In the genomic region with DNA sequence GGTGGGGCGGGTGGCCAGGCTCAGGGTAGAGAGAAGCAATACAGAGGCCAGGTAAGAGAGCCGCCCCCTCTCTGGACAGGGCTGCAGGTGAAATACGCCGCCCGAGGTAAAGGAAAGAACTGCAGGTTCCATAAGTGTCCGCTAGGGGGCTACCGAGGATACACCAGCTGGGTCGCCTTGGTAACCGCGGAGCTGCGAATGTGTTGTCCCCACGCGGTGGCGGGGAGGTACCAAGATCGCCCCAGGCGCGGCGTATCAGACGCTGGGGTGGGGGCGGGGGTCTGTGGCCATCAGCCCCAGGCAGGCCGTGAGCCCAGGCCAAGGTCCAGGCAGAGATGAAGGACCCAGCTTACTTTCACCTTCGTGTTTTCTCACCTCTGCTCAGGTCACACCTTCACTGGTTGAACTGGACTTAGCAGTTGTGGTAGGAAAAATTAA, we compare ENCODE assay signal across 8 cellular contexts. TPM values are rescaled to one million over a fixed set of nuclear protein-coding genes. Genes with fewer than 3 reads are reported as not detected.
DNase-seq lines count a peak whose midpoint lies in the region; ATAC-seq and TF ChIP-seq lines count a peak whose summit lies in the region.

No MANE protein-coding gene starts in this region.

- intact Hi-C loops in activated T-helper 1 cell treated with anti-CD3 and anti-CD28 coated beads, Interleukin-12 subunit alpha, Interleukin-12 subunit beta, Interleukin-2, Interleukin-4 antibody, amounts not matched to agents 30 ng/mL and 10 ng/mL and 1 ng/mL, durations not matched to agents 14 hours and 24 hours and 36 hours (cut with micrococcal nuclease), result loop anchor here (1.0 kb wide), 3 partner anchors 10 to 72 kb away; a partner anchor contains a TSS

- no peaks in the 10 kb centered on the region for H3K27me3 Mint-ChIP-seq in activated T-helper 1 cell treated with anti-CD3 and anti-CD28 coated beads, Interleukin-12 subunit alpha, Interleukin-12 subunit beta, Interleukin-2, Interleukin-4 antibody, amounts not matched to agents 30 ng/mL and 10 ng/mL and 1 ng/mL, durations not matched to agents 14 hours and 24 hours and 36 hours (ENCODE audit: insufficient read depth)
- no peaks in the 10 kb centered on the region for H3K27me3 Mint-ChIP-seq in neural crest cell (ENCODE audit: low read depth)
- peaks cover 3% of the 10 kb centered on the region for H3K27me3 Mint-ChIP-seq in stimulated activated naive CD8-positive, alpha-beta T cell treated with anti-CD3 and anti-CD28 coated beads, Interleukin-15, Interleukin-2, amounts not matched to agents 100 ng/mL and 50 ng/mL, for 24 hours

- H3K9me3 Mint-ChIP-seq in activated T-helper 1 cell treated with anti-CD3 and anti-CD28 coated beads, Interleukin-12 subunit alpha, Interleukin-12 subunit beta, Interleukin-2, Interleukin-4 antibody, amounts not matched to agents 30 ng/mL and 10 ng/mL and 1 ng/mL, durations not matched to agents 14 hours and 24 hours and 36 hours, result no peaks in the 10 kb centered on the region
- H3K9me3 Mint-ChIP-seq in neural crest cell, result no peaks in the 10 kb centered on the region
- no peaks in the 10 kb centered on the region for H3K9me3 Mint-ChIP-seq in stimulated activated naive CD8-positive, alpha-beta T cell treated with anti-CD3 and anti-CD28 coated beads, Interleukin-15, Interleukin-2, amounts not matched to agents 100 ng/mL and 50 ng/mL, for 24 hours

- peak; percentile 77 for ATAC-seq in GM21737 (IDR thresholded peaks at IDR 0.05; ENCODE audit: unreplicated experiment)

- no peak overlapping the region for H3K27ac Mint-ChIP-seq in activated T-helper 1 cell treated with anti-CD3 and anti-CD28 coated beads, Interleukin-12 subunit alpha, Interleukin-12 subunit beta, Interleukin-2, Interleukin-4 antibody, amounts not matched to agents 30 ng/mL and 10 ng/mL and 1 ng/mL, durations not matched to agents 14 hours and 24 hours and 36 hours
- H3K27ac Mint-ChIP-seq in neural crest cell (ENCODE audit: unreplicated experiment), result no peak overlapping the region
- peak overlapping the region; percentile 16 for H3K27ac Mint-ChIP-seq in stimulated activated naive CD8-positive, alpha-beta T cell treated with anti-CD3 and anti-CD28 coated beads, Interleukin-15, Interleukin-2, amounts not matched to agents 100 ng/mL and 50 ng/mL, for 24 hours

- DNase-seq in DMS 273 (lab: John Stamatoyannopoulos, UW; ENCODE audit: unreplicated experiment) (peak; percentile 97), M059J (ENCODE audit: low read depth) (peak; percentile 84), RPMI7951 (ENCODE audit: low read depth) (peak; percentile 68), fibroblast of peridontal ligament (ENCODE audit: extremely low read depth) (peak; percentile 66), neural crest cell (ENCODE audit: low read depth, low spot score) (peak; percentile 86)
- peak; percentile 82 for DNase-seq in activated T-helper 1 cell treated with anti-CD3 and anti-CD28 coated beads, Interleukin-12 subunit alpha, Interleukin-12 subunit beta, Interleukin-2, Interleukin-4 antibody, amounts not matched to agents 30 ng/mL and 10 ng/mL and 1 ng/mL, durations not matched to agents 14 hours and 24 hours and 36 hours (ENCODE audit: low spot score)

- H3K4me3 Mint-ChIP-seq in activated T-helper 1 cell treated with anti-CD3 and anti-CD28 coated beads, Interleukin-12 subunit alpha, Interleukin-12 subunit beta, Interleukin-2, Interleukin-4 antibody, amounts not matched to agents 30 ng/mL and 10 ng/mL and 1 ng/mL, durations not matched to agents 14 hours and 24 hours and 36 hours, result no peak overlapping the region
- H3K4me3 Mint-ChIP-seq in neural crest cell, result peak overlapping the region; percentile 32
- H3K4me3 Mint-ChIP-seq in stimulated activated naive CD8-positive, alpha-beta T cell treated with anti-CD3 and anti-CD28 coated beads, Interleukin-15, Interleukin-2, amounts not matched to agents 100 ng/mL and 50 ng/mL, for 24 hours, result peak overlapping the region; percentile 43

- H3K4me1 Mint-ChIP-seq in activated T-helper 1 cell treated with anti-CD3 and anti-CD28 coated beads, Interleukin-12 subunit alpha, Interleukin-12 subunit beta, Interleukin-2, Interleukin-4 antibody, amounts not matched to agents 30 ng/mL and 10 ng/mL and 1 ng/mL, durations not matched to agents 14 hours and 24 hours and 36 hours (ENCODE audit: low read depth), result peaks cover 9% of the 10 kb centered on the region
- H3K4me1 Mint-ChIP-seq in neural crest cell, result peaks cover 4% of the 10 kb centered on the region
- peaks cover 7% of the 10 kb centered on the region for H3K4me1 Mint-ChIP-seq in stimulated activated naive CD8-positive, alpha-beta T cell treated with anti-CD3 and anti-CD28 coated beads, Interleukin-15, Interleukin-2, amounts not matched to agents 100 ng/mL and 50 ng/mL, for 24 hours (ENCODE audit: low read depth)

- TF ChIP-seq CTCF in neural crest cell (conservative IDR thresholded peaks at IDR 0.05), result peak; percentile 95

- no peaks in the 10 kb centered on the region for H3K36me3 Mint-ChIP-seq in activated T-helper 1 cell treated with anti-CD3 and anti-CD28 coated beads, Interleukin-12 subunit alpha, Interleukin-12 subunit beta, Interleukin-2, Interleukin-4 antibody, amounts not matched to agents 30 ng/mL and 10 ng/mL and 1 ng/mL, durations not matched to agents 14 hours and 24 hours and 36 hours (ENCODE audit: low read depth)
- H3K36me3 Mint-ChIP-seq in neural crest cell (ENCODE audit: low read depth), result no peaks in the 10 kb centered on the region
- H3K36me3 Mint-ChIP-seq in stimulated activated naive CD8-positive, alpha-beta T cell treated with anti-CD3 and anti-CD28 coated beads, Interleukin-15, Interleukin-2, amounts not matched to agents 100 ng/mL and 50 ng/mL, for 24 hours (ENCODE audit: low read depth), result no peaks in the 10 kb centered on the region

RNA-seq across cellular contexts. Expression of a gene that starts 18.4 kb away (rescaled TPM):
- total RNA-seq in M059J (2014; rRNA removed; shearing (Covaris generic)), result 20.5 and 22.0 TPM in 2 replicates
- 16.3 and 18.4 TPM in 2 replicates for total RNA-seq in RPMI7951 (2014; rRNA removed; shearing (Covaris generic))
- total RNA-seq in activated T-helper 1 cell treated with anti-CD3 and anti-CD28 coated beads, Interleukin-12 subunit alpha, Interleukin-12 subunit beta, Interleukin-2, Interleukin-4 antibody, amounts not matched to agents 30 ng/mL and 10 ng/mL and 1 ng/mL, durations not matched to agents 14 hours and 24 hours and 36 hours, result 19.3 and 21.9 TPM in 2 replicates
- total RNA-seq in neural crest cell, result 56.2 and 56.4 TPM in 2 replicates

Comparison
In these comparisons a context has a peak if more than half of its experiments do, and no peak if none do; other contexts are left out.
1. Peak in every context shown above with its lines: DNase-seq and ATAC-seq.